In genomic region chr6:72651191-72651590, GRCh38 we compare ENCODE assay signal across 28 cellular contexts. TPM values are rescaled to one million over a fixed set of nuclear protein-coding genes. Genes with fewer than 3 reads are reported as not detected.
DNase-seq lines count a peak whose midpoint lies in the region; ATAC-seq, FAIRE-seq and TF ChIP-seq lines count a peak whose summit lies in the region.
"Had no signal": no experiment of that assay in that cellular context is flagged by ENCODE, and none has a peak within 500 bp of the region (broad histone marks: within the 10 kb centered on the region; RNA-seq: fewer than 3 reads in every experiment).

No MANE protein-coding gene starts in this region.

- H3K79me2 ChIP-seq in OCI-LY3 (ENCODE audit: low read length) (peaks cover 34% of the 10 kb centered on the region), HepG2 (ENCODE audit: insufficient read depth, low read length) (no peaks in the 10 kb centered on the region)

- DNase-seq in activated T-cell treated with anti-CD3 and anti-CD28 coated beads, Interleukin-2, amount 50 U/mL, for 72 hours: no peak
- DNase-seq in activated T-cell treated with anti-CD3 and anti-CD28 coated beads, Interleukin-2, amount 50 U/mL, for 1 hour: no peak
- DNase-seq in fibroblast of the aortic adventitia (ENCODE audit: low read depth) (peak; percentile 17), type B pancreatic cell (ENCODE audit: extremely low spot score, unreplicated experiment) (no peak), HepG2 (ENCODE audit: low spot score) (no peak)
- DNase-seq: activated CD4-positive, alpha-beta T cell treated with anti-CD3 and anti-CD28 coated beads, Interleukin-2, amount 10 ng/mL, durations not matched to agents 24 days and 14 days; activated CD8-positive, alpha-beta memory T cell treated with anti-CD3 and anti-CD28 coated beads, Interleukin-2, amount 10 ng/mL, durations not matched to agents 7 days and 5 days; activated naive CD8-positive, alpha-beta T cell treated with anti-CD3 and anti-CD28 coated beads, Interleukin-2, amount 10 ng/mL, durations not matched to agents 7 days and 5 days; brain microvascular endothelial cell; C1 segment of cervical spinal cord; GOT3; head of caudate nucleus; KG1; midbrain; NCI-H1694 treated with DMSO at 0.1 percent for 48 hours; NCI-H226; stimulated activated CD4-positive, alpha-beta T cell treated with anti-CD3 and anti-CD28 coated beads, Interleukin-1b, Interleukin-23, amount 100 ng/mL, for 48 hours; stimulated activated naive CD4-positive, alpha-beta T cell had no signal

- H2AFZ ChIP-seq in OCI-LY3 (ENCODE audit: low read depth, low read length) (no peak overlapping the region), HepG2 (ENCODE audit: low read length) (no peak overlapping the region)

- H3K27me3 ChIP-seq in OCI-LY3 (ENCODE audit: low read depth, low read length): peaks cover 10% of the 10 kb centered on the region
- no peaks in the 10 kb centered on the region; a peak in 1 of 5 replicates for H3K27me3 ChIP-seq in HepG2 (ENCODE audit: control insufficient read depth in 1 of 2, insufficient read depth in 2 of 2, low read length in 2 of 2)
- H3K27me3 ChIP-seq: brain microvascular endothelial cell had no signal

- no peak overlapping the region for H3K4me3 ChIP-seq in OCI-LY3 (ENCODE audit: low read length)
- H3K4me3 ChIP-seq in fibroblast of the aortic adventitia (ENCODE audit: low read depth, low read length): no peak overlapping the region
- H3K4me3 ChIP-seq in HepG2 (replicated peaks in 1 of 3; ENCODE audit: insufficient read depth in 1 of 3, low read depth in 2 of 3, low read length in 3 of 3): no peak overlapping the region

- no TSS peak for BruUV-seq in HepG2 (replicated peaks; lab: Mats Ljungman, UMichigan)

- H3K4me2 ChIP-seq in OCI-LY3 (ENCODE audit: low read length) (peak overlapping the region; percentile 90), HepG2 (ENCODE audit: low read depth, low read length) (no peak overlapping the region)

- POLR2A ChIA-PET in HepG2 (lab: Yijun Ruan, JAX): no interaction called here

- no peak for FAIRE-seq in HepG2 (lab: Jason Lieb, UNC)
- FAIRE-seq: colon, D721Med, endometrium, TTC549 had no signal

- H3K4me1 ChIP-seq in OCI-LY3 (ENCODE audit: low read length) (peaks cover 70% of the 10 kb centered on the region), HepG2 (ENCODE audit: insufficient read depth, low read length) (no peaks in the 10 kb centered on the region)

- H3K27me3 Mint-ChIP-seq in activated T-cell treated with anti-CD3 and anti-CD28 coated beads, Interleukin-2, amount 50 U/mL, for 72 hours (ENCODE audit: low read depth): no peaks in the 10 kb centered on the region
- H3K27me3 Mint-ChIP-seq in type B pancreatic cell: no peaks in the 10 kb centered on the region
- H3K27me3 Mint-ChIP-seq: activated CD4-positive, alpha-beta T cell treated with anti-CD3 and anti-CD28 coated beads, Interleukin-2, amount 10 ng/mL, durations not matched to agents 24 days and 14 days; activated CD8-positive, alpha-beta memory T cell treated with anti-CD3 and anti-CD28 coated beads, Interleukin-2, amount 10 ng/mL, durations not matched to agents 7 days and 5 days; activated naive CD8-positive, alpha-beta T cell treated with anti-CD3 and anti-CD28 coated beads, Interleukin-2, amount 10 ng/mL, durations not matched to agents 7 days and 5 days; activated T-helper 17 cell treated with anti-CD3 and anti-CD28 coated beads, Interleukin-2, amount 50 U/mL, for 72 hours had no signal

- peak overlapping the region; percentile 91 for H3K27ac Mint-ChIP-seq in activated T-cell treated with anti-CD3 and anti-CD28 coated beads, Interleukin-2, amount 50 U/mL, for 72 hours
- peak overlapping the region; percentile 30 for H3K27ac Mint-ChIP-seq in type B pancreatic cell
- H3K27ac Mint-ChIP-seq: activated CD8-positive, alpha-beta memory T cell treated with anti-CD3 and anti-CD28 coated beads, Interleukin-2, amount 10 ng/mL, durations not matched to agents 7 days and 5 days; activated naive CD8-positive, alpha-beta T cell treated with anti-CD3 and anti-CD28 coated beads, Interleukin-2, amount 10 ng/mL, durations not matched to agents 7 days and 5 days; activated T-helper 17 cell treated with anti-CD3 and anti-CD28 coated beads, Interleukin-2, amount 50 U/mL, for 72 hours had no signal

- CTCF ChIA-PET in HepG2 (lab: Yijun Ruan, JAX; ENCODE audit: low intra/inter-chr PET ratio, low total read pairs): no interaction called here

- H3K36me3 Mint-ChIP-seq in activated T-cell treated with anti-CD3 and anti-CD28 coated beads, Interleukin-2, amount 50 U/mL, for 72 hours (ENCODE audit: insufficient read depth in 2 of 2): peaks cover 2 to 4% of the 10 kb centered on the region in 2 donors
- no peaks in the 10 kb centered on the region for H3K36me3 Mint-ChIP-seq in type B pancreatic cell

- no peak for TF ChIP-seq EP300 in HepG2 (IDR thresholded peaks at IDR 0.05; ENCODE audit: low read depth in 2 of 2, low read length in 2 of 2)
- TF ChIP-seq EP300 in HepG2 (CRISPR knock-in tag; IDR thresholded peaks at IDR 0.05; ENCODE audit: borderline replicate concordance): no peak

- no peak for TF ChIP-seq POLR2A in HepG2 (IDR thresholded peaks at IDR 0.05; ENCODE audit: insufficient read depth in 1 of 2, low read depth in 2 of 2, low read length in 2 of 2)

- peaks cover 10% of the 10 kb centered on the region for H3K36me3 ChIP-seq in OCI-LY3 (replicated peaks; ENCODE audit: low read depth, low read length)
- H3K36me3 ChIP-seq in HepG2 (replicated peaks in 1 of 2; ENCODE audit: control insufficient read depth in 1 of 2, insufficient read depth in 2 of 2, low read length in 2 of 2): no peaks in the 10 kb centered on the region
- H3K36me3 ChIP-seq: brain microvascular endothelial cell had no signal

- TF ChIP-seq CTCF in OCI-LY3 (IDR thresholded peaks at IDR 0.05; ENCODE audit: low read depth, low read length) (no peak), fibroblast of the aortic adventitia (IDR thresholded peaks at IDR 0.05; ENCODE audit: insufficient read depth, low read length) (no peak), type B pancreatic cell (conservative IDR thresholded peaks at IDR 0.05) (no peak), HepG2 (CRISPR knock-in tag; IDR thresholded peaks at IDR 0.05) (no peak)

- TF ChIP-seq RAD21 in HepG2 (CRISPR knock-in tag; IDR thresholded peaks at IDR 0.05): no peak

- intact Hi-C loops in HepG2 (cut with micrococcal nuclease; ENCODE audit: unreplicated experiment): no loop called here

- H3K27ac ChIP-seq in OCI-LY3 (ENCODE audit: low read length): no peak overlapping the region
- H3K27ac ChIP-seq in HepG2 (ENCODE audit: extremely low read length, insufficient read depth, low read length): no peak overlapping the region
- H3K27ac ChIP-seq: brain microvascular endothelial cell, RWPE1 had no signal

- H3K4me1 Mint-ChIP-seq in activated T-cell treated with anti-CD3 and anti-CD28 coated beads, Interleukin-2, amount 50 U/mL, for 72 hours (ENCODE audit: low read depth): peaks cover 40% of the 10 kb centered on the region
- no peaks in the 10 kb centered on the region for H3K4me1 Mint-ChIP-seq in type B pancreatic cell (ENCODE audit: unreplicated experiment)

- H3K9ac ChIP-seq in OCI-LY3 (ENCODE audit: low read length) (no peak overlapping the region), HepG2 (ENCODE audit: insufficient read depth, low read depth, low read length) (no peak overlapping the region)

- ATAC-seq in activated T-cell treated with anti-CD3 and anti-CD28 coated beads, Interleukin-2, amount 50 U/mL, for 72 hours (replicated peaks in 1 of 2): no peak
- ATAC-seq in HepG2: no peak
- ATAC-seq in HG03439 (IDR thresholded peaks at IDR 0.05; ENCODE audit: unreplicated experiment): no peak
- no peak for ATAC-seq in GM18520 (IDR thresholded peaks at IDR 0.05; ENCODE audit: unreplicated experiment)
- ATAC-seq: activated CD8-positive, alpha-beta memory T cell treated with anti-CD3 and anti-CD28 coated beads, Interleukin-2, amount 10 ng/mL, durations not matched to agents 7 days and 5 days had no signal

- H3K4me3 Mint-ChIP-seq in activated T-cell treated with anti-CD3 and anti-CD28 coated beads, Interleukin-2, amount 50 U/mL, for 72 hours: no peak overlapping the region
- no peak overlapping the region for H3K4me3 Mint-ChIP-seq in type B pancreatic cell
- H3K4me3 Mint-ChIP-seq: activated CD8-positive, alpha-beta memory T cell treated with anti-CD3 and anti-CD28 coated beads, Interleukin-2, amount 10 ng/mL, durations not matched to agents 7 days and 5 days; activated naive CD8-positive, alpha-beta T cell treated with anti-CD3 and anti-CD28 coated beads, Interleukin-2, amount 10 ng/mL, durations not matched to agents 7 days and 5 days; activated T-helper 17 cell treated with anti-CD3 and anti-CD28 coated beads, Interleukin-2, amount 50 U/mL, for 72 hours had no signal

- H3K9me3 Mint-ChIP-seq in activated T-cell treated with anti-CD3 and anti-CD28 coated beads, Interleukin-2, amount 50 U/mL, for 72 hours: peaks cover 2% of the 10 kb centered on the region in 2 donors
- no peaks in the 10 kb centered on the region for H3K9me3 Mint-ChIP-seq in type B pancreatic cell
- H3K9me3 Mint-ChIP-seq: activated T-helper 17 cell treated with anti-CD3 and anti-CD28 coated beads, Interleukin-2, amount 50 U/mL, for 72 hours had no signal

- H4K20me1 ChIP-seq in OCI-LY3 (ENCODE audit: insufficient read depth, low read length) (peaks cover 38% of the 10 kb centered on the region), HepG2 (ENCODE audit: insufficient read depth, low read length) (no peaks in the 10 kb centered on the region)

- H3K9me3 ChIP-seq in OCI-LY3 (ENCODE audit: insufficient read depth, low read length): no peaks in the 10 kb centered on the region
- no peaks in the 10 kb centered on the region for H3K9me3 ChIP-seq in HepG2 (ENCODE audit: low read length)

- WGBS in HepG2 (ENCODE audit: low lambda C conversion rate): 0% methylated on average over 1 of the region's 1 CpG

- in situ Hi-C loops in HepG2 (cut with HindIII; ENCODE audit: extremely low pct_ligation_motif_present, low pct_unique_long_range_greater_than_20kb): no loop called here

RNA-seq across cellular contexts. Expression of gene KCNQ5, which starts 29.3 kb away (rescaled TPM):
- 1 to 10 TPM; 6.1 to 9.8 TPM for total RNA-seq in activated T-cell treated with anti-CD3 and anti-CD28 coated beads, Interleukin-2, amount 50 U/mL, for 72 hours
- 2.6 and 9.4 TPM in 2 replicates for total RNA-seq in fibroblast of the aortic adventitia (ENCODE audit: low replicate concordance)
- total RNA-seq in type B pancreatic cell (ENCODE audit: low replicate concordance): 1.1 and 1.7 TPM in 2 replicates
- not detected in 2 replicates for total RNA-seq in HepG2 (2016; rRNA removed; fragmentation: Illumina TruSeq; extraction: Trizol)
- not detected in 2 replicates for total RNA-seq in HepG2 (2016; cell fraction: cytosol; rRNA removed; fragmentation: Illumina TruSeq; extraction: Trizol; ENCODE audit: low read depth)
- not detected in 2 replicates for total RNA-seq in HepG2 (2016; cell fraction: insoluble cytoplasmic fraction; rRNA removed; fragmentation: Illumina TruSeq; extraction: Trizol)
- total RNA-seq in HepG2 (2016; cell fraction: membrane; rRNA removed; fragmentation: Illumina TruSeq; extraction: Trizol): not detected in 2 replicates
- not detected in 2 replicates for total RNA-seq in HepG2 (2016; cell fraction: nucleus; rRNA removed; fragmentation: Illumina TruSeq; extraction: Trizol)
- polyA plus RNA-seq in HepG2 (2011; rRNA removed): 0.04 TPM in 1 of 2 replicates, not detected in the other
- polyA plus RNA-seq in HepG2 (2011; cell fraction: cytosol; rRNA removed): 0.05 TPM in 1 of 2 replicates, not detected in the other
- polyA plus RNA-seq in HepG2 (2011; cell fraction: nucleus; rRNA removed): 0.05 TPM in 1 of 2 replicates, not detected in the other
- not detected in 2 replicates for polyA plus RNA-seq in HepG2 (2012)
- polyA plus RNA-seq in HepG2 (2016; cell fraction: cytosol; fragmentation: Illumina TruSeq; extraction: Trizol; ENCODE audit: low read depth): not detected in 2 replicates
- 0.11 TPM in 1 of 2 replicates, not detected in the other for polyA plus RNA-seq in HepG2 (2016; cell fraction: insoluble cytoplasmic fraction; fragmentation: Illumina TruSeq; extraction: Trizol; ENCODE audit: low read depth)
- not detected in 2 replicates for polyA plus RNA-seq in HepG2 (2016; cell fraction: membrane; fragmentation: Illumina TruSeq; extraction: Trizol; ENCODE audit: low read depth)
- 0.12 and 0.40 TPM in 2 replicates for polyA plus RNA-seq in HepG2 (2016; cell fraction: nucleus; fragmentation: Illumina TruSeq; extraction: Trizol; ENCODE audit: insufficient read depth, low read depth)
- not detected in 2 replicates for polyA minus RNA-seq in HepG2 (2011; rRNA and poly(A)+ RNA removed; ENCODE audit: low replicate concordance)
- not detected in 2 replicates for polyA minus RNA-seq in HepG2 (2011; cell fraction: cytosol; rRNA and poly(A)+ RNA removed)
- not detected in 2 replicates for polyA minus RNA-seq in HepG2 (2011; cell fraction: nucleus; rRNA and poly(A)+ RNA removed)
- total RNA-seq: G401 had no signal
